ENCODE assay signal across 1 cellular context in the genomic region with DNA sequence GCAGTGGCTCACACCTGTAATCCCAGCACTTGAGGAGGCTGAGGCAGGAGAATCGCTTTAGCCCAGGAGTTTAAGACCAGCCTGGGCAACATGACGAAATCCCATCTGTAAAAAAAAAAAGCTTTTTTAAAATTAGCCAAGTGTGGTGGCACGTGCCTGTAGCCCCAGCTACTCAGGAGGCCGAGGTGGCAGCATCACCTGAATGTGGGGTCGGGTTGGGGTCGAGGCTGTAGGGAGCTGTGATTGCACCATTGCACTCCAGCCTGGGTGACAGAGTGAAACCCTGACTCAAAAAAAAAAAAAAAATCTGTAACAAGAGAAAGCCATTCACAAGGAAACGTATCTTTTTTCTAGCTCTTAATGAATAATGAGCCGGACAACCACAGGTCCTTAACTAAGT.
TF ChIP-seq lines count a peak whose summit lies in the region.

No MANE protein-coding gene starts in this region.

TF ChIP-seq in IMR-90, 13 proteins besides CTCF, POLR2A, EP300 and RAD21:
- TF ChIP-seq RFX5 (IDR thresholded peaks at IDR 0.05; ENCODE audit: low read depth, low read length), result no peak
- TF ChIP-seq SMC3 (IDR thresholded peaks at IDR 0.05; ENCODE audit: low read depth, low read length), result no peak
- TF ChIP-seq NFE2L2 (IDR thresholded peaks at IDR 0.05; ENCODE audit: low read depth, low read length), result no peak
- TF ChIP-seq MXI1 (IDR thresholded peaks at IDR 0.05; ENCODE audit: borderline replicate concordance, low read depth, low read length), result no peak
- TF ChIP-seq, protein P1, sequence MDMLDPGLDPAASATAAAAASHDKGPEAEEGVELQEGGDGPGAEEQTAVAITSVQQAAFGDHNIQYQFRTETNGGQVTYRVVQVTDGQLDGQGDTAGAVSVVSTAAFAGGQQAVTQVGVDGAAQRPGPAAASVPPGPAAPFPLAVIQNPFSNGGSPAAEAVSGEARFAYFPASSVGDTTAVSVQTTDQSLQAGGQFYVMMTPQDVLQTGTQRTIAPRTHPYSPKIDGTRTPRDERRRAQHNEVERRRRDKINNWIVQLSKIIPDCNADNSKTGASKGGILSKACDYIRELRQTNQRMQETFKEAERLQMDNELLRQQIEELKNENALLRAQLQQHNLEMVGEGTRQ (IDR thresholded peaks at IDR 0.05; ENCODE audit: low read depth, low read length), result no peak
- no peak for TF ChIP-seq CHD1 (IDR thresholded peaks at IDR 0.05; ENCODE audit: low read depth, low read length)
- TF ChIP-seq MAFK (IDR thresholded peaks at IDR 0.05; ENCODE audit: low read depth, low read length), result no peak
- TF ChIP-seq, protein P2, sequence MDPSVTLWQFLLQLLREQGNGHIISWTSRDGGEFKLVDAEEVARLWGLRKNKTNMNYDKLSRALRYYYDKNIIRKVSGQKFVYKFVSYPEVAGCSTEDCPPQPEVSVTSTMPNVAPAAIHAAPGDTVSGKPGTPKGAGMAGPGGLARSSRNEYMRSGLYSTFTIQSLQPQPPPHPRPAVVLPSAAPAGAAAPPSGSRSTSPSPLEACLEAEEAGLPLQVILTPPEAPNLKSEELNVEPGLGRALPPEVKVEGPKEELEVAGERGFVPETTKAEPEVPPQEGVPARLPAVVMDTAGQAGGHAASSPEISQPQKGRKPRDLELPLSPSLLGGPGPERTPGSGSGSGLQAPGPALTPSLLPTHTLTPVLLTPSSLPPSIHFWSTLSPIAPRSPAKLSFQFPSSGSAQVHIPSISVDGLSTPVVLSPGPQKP (IDR thresholded peaks at IDR 0.05; ENCODE audit: borderline replicate concordance, low read depth, low read length), result no peak
- no peak for TF ChIP-seq CEBPB (IDR thresholded peaks at IDR 0.05; ENCODE audit: low read depth, low read length)
- TF ChIP-seq FOS (IDR thresholded peaks at IDR 0.05; ENCODE audit: low read depth, low read length), result no peak
- TF ChIP-seq BHLHE40 (IDR thresholded peaks at IDR 0.05; ENCODE audit: low read depth, low read length), result no peak
- no peak for TF ChIP-seq MAZ (IDR thresholded peaks at IDR 0.05; ENCODE audit: borderline replicate concordance, low read depth, low read length)
- no peak for TF ChIP-seq RCOR1 (IDR thresholded peaks at IDR 0.05; ENCODE audit: insufficient replicate concordance, low read length)
